21 cellular contexts compared by ENCODE assay signal in the genomic region with DNA sequence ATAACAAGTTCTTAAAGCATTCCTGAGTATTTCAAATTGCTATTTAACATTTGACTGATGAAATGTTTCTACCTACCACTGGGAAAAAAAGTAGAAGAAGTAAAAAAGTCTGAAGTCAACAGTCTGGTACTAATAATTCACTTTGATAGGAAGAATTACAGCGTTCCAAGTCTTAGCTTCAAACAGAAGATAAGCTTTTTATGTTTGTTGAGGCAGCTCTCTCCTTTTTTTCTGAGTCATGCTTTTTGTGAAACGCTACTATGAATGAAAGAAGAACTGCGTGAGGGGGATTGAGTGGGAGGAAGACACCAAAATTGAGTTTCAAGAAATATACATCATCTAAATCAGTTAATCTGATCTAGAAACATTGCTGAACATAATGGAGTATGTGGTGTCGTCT. TPM values are rescaled to one million over a fixed set of nuclear protein-coding genes. Genes with fewer than 3 reads are reported as not detected.
DNase-seq lines count a peak whose midpoint lies in the region; ATAC-seq and TF ChIP-seq lines count a peak whose summit lies in the region.
"Had no signal": no experiment of that assay in that cellular context is flagged by ENCODE, and none has a peak within 500 bp of the region (broad histone marks: within the 10 kb centered on the region; RNA-seq: fewer than 3 reads in every experiment).

No MANE protein-coding gene starts in this region.

- H3K4me3 ChIP-seq in GM23338 (no peak overlapping the region), fibroblast of villous mesenchyme (ENCODE audit: low read depth, low read length) (no peak overlapping the region), WERI-Rb-1 (ENCODE audit: low read depth, low read length) (no peak overlapping the region)
- H3K4me3 ChIP-seq: A549 had no signal

- H3K36me3 ChIP-seq in GM23338 (ENCODE audit: insufficient read depth) (no peaks in the 10 kb centered on the region), WERI-Rb-1 (no peaks in the 10 kb centered on the region)

- ATAC-seq in GM23338 (no peak), omental fat pad (ENCODE audit: low FRiP score) (peak; percentile 78), GM19035 (IDR thresholded peaks at IDR 0.05; ENCODE audit: unreplicated experiment) (no peak), GM18861 (IDR thresholded peaks at IDR 0.05; ENCODE audit: unreplicated experiment) (no peak), GM19351 (IDR thresholded peaks at IDR 0.05; ENCODE audit: unreplicated experiment) (no peak)
- ATAC-seq: A549, HCT116, HepG2 had no signal

- no peak overlapping the region for H3K4me2 ChIP-seq in GM23338
- H3K4me2 ChIP-seq: A549 had no signal

- no peaks in the 10 kb centered on the region for H3K27me3 ChIP-seq in GM23338 (ENCODE audit: insufficient read depth)
- peaks cover 47% of the 10 kb centered on the region for H3K27me3 ChIP-seq in WERI-Rb-1 (ENCODE audit: insufficient read depth, low read depth, severe bottlenecking)

- H3K27ac ChIP-seq in GM23338 (ENCODE audit: low read depth) (no peak overlapping the region), WERI-Rb-1 (no peak overlapping the region)
- H3K27ac ChIP-seq: 22Rv1, A549, C4-2B had no signal

- H3K4me1 ChIP-seq in GM23338 (ENCODE audit: insufficient read depth), result peaks cover 8% of the 10 kb centered on the region
- H3K4me1 ChIP-seq: A549, Caco-2 had no signal

- peaks cover 11% of the 10 kb centered on the region for H3K9me2 ChIP-seq in GM23338 (ENCODE audit: insufficient read depth)

- H3F3A ChIP-seq in GM23338 (replicated peaks; ENCODE audit: low read depth), result no peaks in the 10 kb centered on the region

- H3K9me3 Mint-ChIP-seq in GM23338, result no peaks in the 10 kb centered on the region
- H3K9me3 Mint-ChIP-seq: CD4-positive, alpha-beta T cell; HFFc6 had no signal

- TF ChIP-seq CTCF in GM23338 (conservative IDR thresholded peaks at IDR 0.05; ENCODE audit: low read depth in 2 of 2), result no peak
- TF ChIP-seq CTCF in fibroblast of villous mesenchyme (IDR thresholded peaks at IDR 0.05; ENCODE audit: insufficient read depth, low read depth, low read length), result no peak
- no peak for TF ChIP-seq CTCF in omental fat pad (IDR thresholded peaks at IDR 0.05)
- no peak for TF ChIP-seq CTCF in WERI-Rb-1 (IDR thresholded peaks at IDR 0.05; ENCODE audit: low read depth, low read length)

- H3K4me3 Mint-ChIP-seq in GM23338, result no peak overlapping the region
- H3K4me3 Mint-ChIP-seq: CD4-positive, alpha-beta T cell; HFFc6; IgD-negative memory B cell had no signal

- peaks cover 18% of the 10 kb centered on the region for H3K4me1 Mint-ChIP-seq in GM23338
- H3K4me1 Mint-ChIP-seq: IgD-negative memory B cell had no signal

- no peak overlapping the region for H3K27ac Mint-ChIP-seq in GM23338
- H3K27ac Mint-ChIP-seq: CD4-positive, alpha-beta T cell; HFFc6; IgD-negative memory B cell had no signal

- H2AFZ ChIP-seq in GM23338, result peak overlapping the region; percentile 15; the same call in 1 of the 2 replicates

- H3K79me2 ChIP-seq in GM23338 (replicated peaks; ENCODE audit: insufficient read depth), result no peaks in the 10 kb centered on the region

- H3K36me3 Mint-ChIP-seq in GM23338 (ENCODE audit: low read depth), result peaks cover 6% of the 10 kb centered on the region; the same call in 2 of the 3 replicates
- H3K36me3 Mint-ChIP-seq: IgD-negative memory B cell had no signal

- no peaks in the 10 kb centered on the region for H3K27me3 Mint-ChIP-seq in GM23338 (ENCODE audit: insufficient read depth, low read depth, poor library complexity)

- DNase-seq in GM23338 (ENCODE audit: low spot score) (no peak), amniotic epithelial cell (ENCODE audit: low read depth) (peak; percentile 93), fibroblast of villous mesenchyme (ENCODE audit: low read depth) (peak; percentile 21), omental fat pad (ENCODE audit: low spot score) (no peak), WERI-Rb-1 (no peak)
- DNase-seq: AML-193; Caco-2; CD4-positive, alpha-beta T cell; GOT3; H7; HFFc6 had no signal

- H4K20me1 ChIP-seq in GM23338 (replicated peaks; ENCODE audit: insufficient read depth), result no peaks in the 10 kb centered on the region

- H3K9me3 ChIP-seq in WERI-Rb-1 (ENCODE audit: severe bottlenecking), result no peaks in the 10 kb centered on the region
- H3K9me3 ChIP-seq: A549, Caco-2 had no signal

TF ChIP-seq in GM23338, 12 proteins besides CTCF, POLR2A, EP300 and RAD21 (continues in another document):
- TF ChIP-seq ZNF331 (CRISPR knock-in tag; IDR thresholded peaks at IDR 0.05; ENCODE audit: low read depth) (no peak), ZNF114 (CRISPR knock-in tag; IDR thresholded peaks at IDR 0.05) (no peak), CREB1 (CRISPR knock-in tag; IDR thresholded peaks at IDR 0.05; ENCODE audit: low read depth) (no peak), JUNB (IDR thresholded peaks at IDR 0.05; ENCODE audit: unreplicated experiment) (no peak), STAT1 (IDR thresholded peaks at IDR 0.05; ENCODE audit: unreplicated experiment) (no peak), NANOG (IDR thresholded peaks at IDR 0.05; ENCODE audit: borderline replicate concordance) (no peak), EZH2 (IDR thresholded peaks at IDR 0.05; ENCODE audit: low read depth, unreplicated experiment) (no peak), POLR2AphosphoS5 (IDR thresholded peaks at IDR 0.05; ENCODE audit: low read depth) (no peak)
- TF ChIP-seq, protein P1, sequence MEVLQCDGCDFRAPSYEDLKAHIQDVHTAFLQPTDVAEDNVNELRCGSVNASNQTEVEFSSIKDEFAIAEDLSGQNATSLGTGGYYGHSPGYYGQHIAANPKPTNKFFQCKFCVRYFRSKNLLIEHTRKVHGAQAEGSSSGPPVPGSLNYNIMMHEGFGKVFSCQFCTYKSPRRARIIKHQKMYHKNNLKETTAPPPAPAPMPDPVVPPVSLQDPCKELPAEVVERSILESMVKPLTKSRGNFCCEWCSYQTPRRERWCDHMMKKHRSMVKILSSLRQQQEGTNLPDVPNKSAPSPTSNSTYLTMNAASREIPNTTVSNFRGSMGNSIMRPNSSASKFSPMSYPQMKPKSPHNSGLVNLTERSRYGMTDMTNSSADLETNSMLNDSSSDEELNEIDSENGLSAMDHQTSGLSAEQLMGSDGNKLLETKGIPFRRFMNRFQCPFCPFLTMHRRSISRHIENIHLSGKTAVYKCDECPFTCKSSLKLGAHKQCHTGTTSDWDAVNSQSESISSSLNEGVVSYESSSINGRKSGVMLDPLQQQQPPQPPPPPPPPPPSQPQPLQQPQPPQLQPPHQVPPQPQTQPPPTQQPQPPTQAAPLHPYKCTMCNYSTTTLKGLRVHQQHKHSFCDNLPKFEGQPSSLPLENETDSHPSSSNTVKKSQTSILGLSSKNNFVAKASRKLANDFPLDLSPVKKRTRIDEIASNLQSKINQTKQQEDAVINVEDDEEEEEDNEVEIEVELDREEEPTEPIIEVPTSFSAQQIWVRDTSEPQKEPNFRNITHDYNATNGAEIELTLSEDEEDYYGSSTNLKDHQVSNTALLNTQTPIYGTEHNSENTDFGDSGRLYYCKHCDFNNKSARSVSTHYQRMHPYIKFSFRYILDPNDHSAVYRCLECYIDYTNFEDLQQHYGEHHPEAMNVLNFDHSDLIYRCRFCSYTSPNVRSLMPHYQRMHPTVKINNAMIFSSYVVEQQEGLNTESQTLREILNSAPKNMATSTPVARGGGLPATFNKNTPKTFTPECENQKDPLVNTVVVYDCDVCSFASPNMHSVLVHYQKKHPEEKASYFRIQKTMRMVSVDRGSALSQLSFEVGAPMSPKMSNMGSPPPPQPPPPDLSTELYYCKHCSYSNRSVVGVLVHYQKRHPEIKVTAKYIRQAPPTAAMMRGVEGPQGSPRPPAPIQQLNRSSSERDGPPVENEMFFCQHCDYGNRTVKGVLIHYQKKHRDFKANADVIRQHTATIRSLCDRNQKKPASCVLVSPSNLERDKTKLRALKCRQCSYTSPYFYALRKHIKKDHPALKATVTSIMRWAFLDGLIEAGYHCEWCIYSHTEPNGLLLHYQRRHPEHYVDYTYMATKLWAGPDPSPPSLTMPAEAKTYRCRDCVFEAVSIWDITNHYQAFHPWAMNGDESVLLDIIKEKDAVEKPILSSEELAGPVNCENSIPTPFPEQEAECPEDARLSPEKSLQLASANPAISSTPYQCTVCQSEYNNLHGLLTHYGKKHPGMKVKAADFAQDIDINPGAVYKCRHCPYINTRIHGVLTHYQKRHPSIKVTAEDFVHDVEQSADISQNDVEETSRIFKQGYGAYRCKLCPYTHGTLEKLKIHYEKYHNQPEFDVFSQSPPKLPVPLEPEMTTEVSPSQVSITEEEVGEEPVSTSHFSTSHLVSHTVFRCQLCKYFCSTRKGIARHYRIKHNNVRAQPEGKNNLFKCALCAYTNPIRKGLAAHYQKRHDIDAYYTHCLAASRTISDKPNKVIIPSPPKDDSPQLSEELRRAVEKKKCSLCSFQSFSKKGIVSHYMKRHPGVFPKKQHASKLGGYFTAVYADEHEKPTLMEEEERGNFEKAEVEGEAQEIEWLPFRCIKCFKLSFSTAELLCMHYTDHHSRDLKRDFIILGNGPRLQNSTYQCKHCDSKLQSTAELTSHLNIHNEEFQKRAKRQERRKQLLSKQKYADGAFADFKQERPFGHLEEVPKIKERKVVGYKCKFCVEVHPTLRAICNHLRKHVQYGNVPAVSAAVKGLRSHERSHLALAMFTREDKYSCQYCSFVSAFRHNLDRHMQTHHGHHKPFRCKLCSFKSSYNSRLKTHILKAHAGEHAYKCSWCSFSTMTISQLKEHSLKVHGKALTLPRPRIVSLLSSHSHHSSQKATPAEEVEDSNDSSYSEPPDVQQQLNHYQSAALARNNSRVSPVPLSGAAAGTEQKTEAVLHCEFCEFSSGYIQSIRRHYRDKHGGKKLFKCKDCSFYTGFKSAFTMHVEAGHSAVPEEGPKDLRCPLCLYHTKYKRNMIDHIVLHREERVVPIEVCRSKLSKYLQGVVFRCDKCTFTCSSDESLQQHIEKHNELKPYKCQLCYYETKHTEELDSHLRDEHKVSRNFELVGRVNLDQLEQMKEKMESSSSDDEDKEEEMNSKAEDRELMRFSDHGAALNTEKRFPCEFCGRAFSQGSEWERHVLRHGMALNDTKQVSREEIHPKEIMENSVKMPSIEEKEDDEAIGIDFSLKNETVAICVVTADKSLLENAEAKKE (CRISPR knock-in tag; IDR thresholded peaks at IDR 0.05), result no peak

RNA-seq across cellular contexts. Expression of gene KDR, which starts 13.0 kb away (rescaled TPM):
- total RNA-seq in GM23338 (2014; rRNA removed; shearing (Covaris generic)), result 102 and 109 TPM in 2 replicates
- 25.9 and 27.9 TPM in 2 replicates for polyA plus RNA-seq in GM23338 (2016; fragmentation: Nextera tagmentation; extraction: Ambion mirVana)
- total RNA-seq in fibroblast of villous mesenchyme (0.86 and 1.9 TPM in 2 replicates), omental fat pad (100 to 1,000 TPM in 3 of 4 donors, 10 to 100 TPM in 1; 97.4 to 163 (median 152) TPM)
- total RNA-seq: Caco-2; CD4-positive, alpha-beta T cell; HepG2; HFFc6 had no signal
- polyA plus RNA-seq: A549, BJ, HepG2, IgD-negative memory B cell had no signal

Comparison
In these comparisons a context has a peak if more than half of its experiments do, and no peak if none do; other contexts are left out.
1. DNase-seq: peak in amniotic epithelial cell (single experiment) and fibroblast of villous mesenchyme (single experiment); none in GM23338 (single experiment), omental fat pad (single experiment) and WERI-Rb-1 (single experiment).
2. RNA of gene KDR, which starts 13.0 kb away (total RNA-seq): 97.4 to 163 TPM in omental fat pad and 102 to 109 TPM in GM23338; 0.86 to 1.9 TPM in fibroblast of villous mesenchyme; every median in the first group is over 10 times any median in the second.